ENCODE assay signal across 1 cellular context in the genomic region with DNA sequence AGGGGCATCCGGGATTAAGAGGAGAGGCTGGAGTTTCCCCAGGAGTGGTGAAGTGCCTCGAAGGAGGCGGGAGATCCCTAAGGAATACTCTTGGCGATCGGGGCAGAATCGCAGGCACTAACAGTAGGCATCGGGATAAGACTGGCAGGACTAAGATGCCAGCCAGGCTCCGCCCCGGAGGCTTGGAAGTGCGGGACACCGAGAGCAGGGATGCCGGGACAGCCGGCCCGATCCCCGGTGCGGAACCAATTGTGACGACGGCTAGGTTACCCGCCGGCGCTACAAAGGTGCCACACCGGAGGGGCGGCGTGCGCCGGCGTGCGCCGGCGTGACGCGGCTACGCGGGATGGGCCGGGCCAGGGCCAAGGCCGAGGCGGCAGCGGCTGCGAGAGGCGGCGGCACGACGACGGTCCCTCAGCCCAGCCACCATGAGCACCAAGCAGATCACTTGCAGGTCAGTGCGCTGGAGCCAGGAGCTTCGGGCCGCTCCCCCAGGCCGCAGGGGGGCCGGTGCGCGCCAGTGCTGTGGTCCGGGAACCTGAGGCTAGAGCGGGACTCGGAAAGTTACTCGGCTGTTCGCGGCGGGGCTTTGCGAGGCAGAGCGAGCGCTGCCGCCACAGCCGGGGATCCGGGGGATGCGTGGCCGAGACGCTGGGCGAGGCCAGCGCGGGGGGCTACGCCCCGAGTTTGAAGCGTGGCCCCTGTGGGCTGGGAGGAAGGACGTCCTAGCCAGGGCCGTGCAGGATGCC.
TF ChIP-seq lines count a peak whose summit lies in the region.

A gene with protein sequence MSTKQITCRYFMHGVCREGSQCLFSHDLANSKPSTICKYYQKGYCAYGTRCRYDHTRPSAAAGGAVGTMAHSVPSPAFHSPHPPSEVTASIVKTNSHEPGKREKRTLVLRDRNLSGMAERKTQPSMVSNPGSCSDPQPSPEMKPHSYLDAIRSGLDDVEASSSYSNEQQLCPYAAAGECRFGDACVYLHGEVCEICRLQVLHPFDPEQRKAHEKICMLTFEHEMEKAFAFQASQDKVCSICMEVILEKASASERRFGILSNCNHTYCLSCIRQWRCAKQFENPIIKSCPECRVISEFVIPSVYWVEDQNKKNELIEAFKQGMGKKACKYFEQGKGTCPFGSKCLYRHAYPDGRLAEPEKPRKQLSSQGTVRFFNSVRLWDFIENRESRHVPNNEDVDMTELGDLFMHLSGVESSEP (plus strand): TSS at position 365 of the 749 bp plus-strand sequence. CDS start 64 bp downstream, at position 429.

TF ChIP-seq in HepG2, 621 proteins besides CTCF, POLR2A, EP300 and RAD21 (continued from another document and continues in another):
- TF ChIP-seq, protein P1, sequence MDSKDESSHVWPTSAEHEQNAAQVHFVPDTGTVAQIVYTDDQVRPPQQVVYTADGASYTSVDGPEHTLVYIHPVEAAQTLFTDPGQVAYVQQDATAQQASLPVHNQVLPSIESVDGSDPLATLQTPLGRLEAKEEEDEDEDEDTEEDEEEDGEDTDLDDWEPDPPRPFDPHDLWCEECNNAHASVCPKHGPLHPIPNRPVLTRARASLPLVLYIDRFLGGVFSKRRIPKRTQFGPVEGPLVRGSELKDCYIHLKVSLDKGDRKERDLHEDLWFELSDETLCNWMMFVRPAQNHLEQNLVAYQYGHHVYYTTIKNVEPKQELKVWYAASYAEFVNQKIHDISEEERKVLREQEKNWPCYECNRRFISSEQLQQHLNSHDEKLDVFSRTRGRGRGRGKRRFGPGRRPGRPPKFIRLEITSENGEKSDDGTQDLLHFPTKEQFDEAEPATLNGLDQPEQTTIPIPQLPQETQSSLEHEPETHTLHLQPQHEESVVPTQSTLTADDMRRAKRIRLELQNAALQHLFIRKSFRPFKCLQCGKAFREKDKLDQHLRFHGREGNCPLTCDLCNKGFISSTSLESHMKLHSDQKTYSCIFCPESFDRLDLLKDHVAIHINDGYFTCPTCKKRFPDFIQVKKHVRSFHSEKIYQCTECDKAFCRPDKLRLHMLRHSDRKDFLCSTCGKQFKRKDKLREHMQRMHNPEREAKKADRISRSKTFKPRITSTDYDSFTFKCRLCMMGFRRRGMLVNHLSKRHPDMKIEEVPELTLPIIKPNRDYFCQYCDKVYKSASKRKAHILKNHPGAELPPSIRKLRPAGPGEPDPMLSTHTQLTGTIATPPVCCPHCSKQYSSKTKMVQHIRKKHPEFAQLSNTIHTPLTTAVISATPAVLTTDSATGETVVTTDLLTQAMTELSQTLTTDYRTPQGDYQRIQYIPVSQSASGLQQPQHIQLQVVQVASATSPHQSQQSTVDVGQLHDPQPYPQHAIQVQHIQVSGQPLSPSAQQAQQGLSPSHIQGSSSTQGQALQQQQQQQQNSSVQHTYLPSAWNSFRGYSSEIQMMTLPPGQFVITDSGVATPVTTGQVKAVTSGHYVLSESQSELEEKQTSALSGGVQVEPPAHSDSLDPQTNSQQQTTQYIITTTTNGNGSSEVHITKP (CRISPR knock-in tag; IDR thresholded peaks at IDR 0.05; ENCODE audit: low read depth) = no peak
- TF ChIP-seq POLR2AphosphoS5 (IDR thresholded peaks at IDR 0.05; ENCODE audit: low read depth, low read length) = peak; percentile 84
- TF ChIP-seq ZNF281 (CRISPR knock-in tag; IDR thresholded peaks at IDR 0.05; ENCODE audit: borderline replicate concordance) = no peak
- peak; percentile 77 for TF ChIP-seq MAZ (IDR thresholded peaks at IDR 0.05; ENCODE audit: borderline replicate concordance, low read depth, low read length)
- peak; percentile 80 for TF ChIP-seq MAZ (CRISPR knock-in tag; IDR thresholded peaks at IDR 0.05; ENCODE audit: low read depth)
- peak; percentile 40 for TF ChIP-seq TAF15 (IDR thresholded peaks at IDR 0.05; ENCODE audit: low read depth, low read length, poor library complexity, severe bottlenecking)
- 0 out of 2 replicates have a peak, but pooled peaks have one; percentile 1 for TF ChIP-seq MNT (IDR thresholded peaks at IDR 0.05)
- no peak for TF ChIP-seq ZNF335 (CRISPR knock-in tag; IDR thresholded peaks at IDR 0.05)
- no peak for TF ChIP-seq LRRFIP1 (CRISPR knock-in tag; conservative IDR thresholded peaks at IDR 0.05)
- TF ChIP-seq, protein P2, sequence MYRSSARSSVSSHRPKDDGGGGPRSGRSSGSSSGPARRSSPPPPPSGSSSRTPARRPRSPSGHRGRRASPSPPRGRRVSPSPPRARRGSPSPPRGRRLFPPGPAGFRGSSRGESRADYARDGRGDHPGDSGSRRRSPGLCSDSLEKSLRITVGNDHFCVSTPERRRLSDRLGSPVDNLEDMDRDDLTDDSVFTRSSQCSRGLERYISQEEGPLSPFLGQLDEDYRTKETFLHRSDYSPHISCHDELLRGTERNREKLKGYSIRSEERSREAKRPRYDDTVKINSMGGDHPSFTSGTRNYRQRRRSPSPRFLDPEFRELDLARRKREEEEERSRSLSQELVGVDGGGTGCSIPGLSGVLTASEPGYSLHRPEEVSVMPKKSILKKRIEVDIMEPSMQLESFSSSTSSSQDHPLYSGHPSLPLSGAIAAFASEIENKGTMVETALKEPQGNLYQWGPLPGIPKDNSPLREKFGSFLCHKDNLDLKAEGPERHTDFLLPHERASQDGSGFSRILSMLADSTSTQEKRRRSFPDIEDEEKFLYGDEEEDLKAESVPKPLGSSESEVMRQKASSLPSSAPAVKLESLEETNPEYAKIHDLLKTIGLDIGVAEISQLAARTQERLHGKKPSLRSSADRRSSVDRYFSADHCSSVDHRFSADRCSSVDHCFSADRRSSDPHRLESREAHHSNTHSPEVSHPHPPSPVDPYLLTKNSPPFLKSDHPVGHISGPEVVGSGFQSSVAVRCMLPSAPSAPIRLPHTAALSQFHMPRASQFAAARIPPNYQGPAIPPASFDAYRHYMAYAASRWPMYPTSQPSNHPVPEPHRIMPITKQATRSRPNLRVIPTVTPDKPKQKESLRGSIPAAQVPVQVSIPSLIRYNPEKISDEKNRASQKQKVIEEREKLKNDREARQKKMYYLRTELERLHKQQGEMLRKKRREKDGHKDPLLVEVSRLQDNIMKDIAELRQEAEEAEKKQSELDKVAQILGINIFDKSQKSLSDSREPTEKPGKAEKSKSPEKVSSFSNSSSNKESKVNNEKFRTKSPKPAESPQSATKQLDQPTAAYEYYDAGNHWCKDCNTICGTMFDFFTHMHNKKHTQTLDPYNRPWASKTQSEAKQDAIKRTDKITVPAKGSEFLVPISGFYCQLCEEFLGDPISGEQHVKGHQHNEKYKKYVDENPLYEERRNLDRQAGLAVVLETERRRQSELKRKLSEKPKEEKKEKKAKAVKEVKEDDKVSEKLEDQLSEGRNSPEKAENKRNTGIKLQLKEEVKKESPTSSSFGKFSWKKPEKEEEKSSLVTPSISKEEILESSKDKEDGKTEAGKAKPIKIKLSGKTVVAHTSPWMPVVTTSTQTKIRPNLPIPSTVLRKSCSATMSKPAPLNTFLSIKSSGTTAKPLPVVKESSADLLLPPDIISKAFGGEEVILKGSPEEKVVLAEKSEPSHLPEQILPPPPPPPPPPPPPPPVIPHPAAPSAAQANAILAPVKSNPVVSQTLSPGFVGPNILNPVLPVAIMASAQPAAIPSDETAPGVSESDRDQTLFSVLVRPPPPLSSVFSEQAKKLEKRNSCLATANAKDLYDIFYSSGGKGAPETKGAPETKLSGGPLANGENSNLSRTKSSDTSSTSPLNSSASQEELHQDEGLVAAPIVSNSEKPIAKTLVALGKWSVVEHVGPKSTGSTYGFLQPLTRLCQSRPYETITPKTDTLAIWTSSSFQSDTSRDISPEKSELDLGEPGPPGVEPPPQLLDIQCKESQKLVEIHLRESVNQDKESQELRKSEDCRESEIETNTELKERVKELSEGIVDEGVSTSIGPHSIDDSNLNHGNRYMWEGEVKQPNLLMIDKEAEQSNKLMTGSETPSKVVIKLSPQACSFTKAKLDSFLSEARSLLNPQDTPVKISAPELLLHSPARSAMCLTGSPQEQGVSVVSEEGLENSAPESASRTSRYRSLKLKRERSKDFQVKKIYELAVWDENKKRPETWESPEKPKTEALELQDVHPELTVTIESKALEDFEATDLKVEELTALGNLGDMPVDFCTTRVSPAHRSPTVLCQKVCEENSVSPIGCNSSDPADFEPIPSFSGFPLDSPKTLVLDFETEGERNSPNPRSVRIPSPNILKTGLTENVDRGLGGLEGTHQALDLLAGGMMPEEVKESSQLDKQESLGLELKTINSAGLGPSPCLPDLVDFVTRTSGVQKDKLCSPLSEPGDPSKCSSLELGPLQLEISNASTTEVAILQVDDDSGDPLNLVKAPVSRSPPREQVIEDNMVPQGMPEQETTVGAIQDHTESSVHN (CRISPR knock-in tag; IDR thresholded peaks at IDR 0.05) = 0 out of 2 replicates have a peak, but pooled peaks have one; percentile 52
- peak; percentile 89 for TF ChIP-seq ZFP91 (CRISPR knock-in tag; IDR thresholded peaks at IDR 0.05; ENCODE audit: borderline replicate concordance)
- TF ChIP-seq PRDM15 (CRISPR knock-in tag; IDR thresholded peaks at IDR 0.05) = 0 out of 2 replicates have a peak, but pooled peaks have one; percentile 39
- peak; percentile 87 for TF ChIP-seq XRCC5 (optimal IDR thresholded peaks at IDR 0.05; ENCODE audit: low read length)
